Comparison of ENCODE assay signal across 8 cellular contexts in genomic region chr20:62088258-62089127, GRCh38. TPM values are rescaled to one million over a fixed set of nuclear protein-coding genes. Genes with fewer than 3 reads are reported as not detected.
DNase-seq lines count a peak whose midpoint lies in the region; ATAC-seq and TF ChIP-seq lines count a peak whose summit lies in the region.

No MANE protein-coding gene starts in this region.

- intact Hi-C loops in cardiac septum (cut with DNase I) (no loop called here), CD14-positive monocyte (cut with micrococcal nuclease) (no loop called here)

- no peak overlapping the region for H3K27ac ChIP-seq in foreskin keratinocyte

- peak; percentile 95 for DNase-seq in A172 (ENCODE audit: low spot score)
- peak; percentile 96 for DNase-seq in H4 (ENCODE audit: low spot score)
- peak; percentile 92 to 96 for DNase-seq in SW 1271 (lab: John Stamatoyannopoulos, UW)
- DNase-seq in foreskin keratinocyte = peak; percentile 69 to 78
- DNase-seq in RPMI8226 = no peak
- DNase-seq in cardiac septum (ENCODE audit: low spot score) = no peak
- DNase-seq in CD14-positive monocyte (ENCODE audit: low spot score) = no peak

- peaks cover 2 to 18% (median 11%) of the 10 kb centered on the region in 7 donors for H3K9me3 Mint-ChIP-seq in CD14-positive monocyte

- H3K36me3 Mint-ChIP-seq in CD14-positive monocyte = no peaks in the 10 kb centered on the region

- H3K27ac Mint-ChIP-seq in CD14-positive monocyte = no peak overlapping the region

- no peaks in the 10 kb centered on the region for H3K4me1 ChIP-seq in foreskin keratinocyte

- TF ChIP-seq CTCF in foreskin keratinocyte (conservative IDR thresholded peaks at IDR 0.05) (no peak), CD14-positive monocyte (IDR thresholded peaks at IDR 0.05) (no peak)

- H3K27me3 ChIP-seq in foreskin keratinocyte = peaks cover 2% of the 10 kb centered on the region

- ATAC-seq in foreskin keratinocyte = peak; percentile 86
- no peak for ATAC-seq in GM18505 (IDR thresholded peaks at IDR 0.05; ENCODE audit: unreplicated experiment)

- no peak overlapping the region for H3K4me3 Mint-ChIP-seq in CD14-positive monocyte

- no peak for TF ChIP-seq POLR2A in GM18505 (IDR thresholded peaks at IDR 0.05; ENCODE audit: borderline replicate concordance, extremely low read depth, insufficient read depth, insufficient read length)

- H3K4me1 Mint-ChIP-seq in CD14-positive monocyte = no peaks in the 10 kb centered on the region

- peaks cover 4 to 12% (median 6%) of the 10 kb centered on the region in 3 donors for H3K27me3 Mint-ChIP-seq in CD14-positive monocyte (ENCODE audit: low read depth in 3 of 3)

RNA-seq across cellular contexts. Expression of gene TAF4, which starts 22.8 kb away (rescaled TPM):
- total RNA-seq in A172 (2014; rRNA removed; shearing (Covaris generic)) = 5.1 TPM in 2 replicates
- 2.0 and 4.9 TPM in 2 replicates for total RNA-seq in H4 (2014; rRNA removed; shearing (Covaris generic))
- total RNA-seq in foreskin keratinocyte (7.2 and 9.0 TPM in 2 replicates), cardiac septum (13.6 TPM)
- polyA plus RNA-seq in foreskin keratinocyte (3.0 and 3.2 TPM in 2 replicates), CD14-positive monocyte (under 1 TPM; 0.48 to 0.99 TPM)

RNA-seq across cellular contexts. Expression of gene LSM14B, which starts 33.8 kb away (rescaled TPM):
- total RNA-seq in A172 (2014; rRNA removed; shearing (Covaris generic)) = 45.6 and 55.0 TPM in 2 replicates
- 29.3 and 36.7 TPM in 2 replicates for total RNA-seq in H4 (2014; rRNA removed; shearing (Covaris generic))
- total RNA-seq in foreskin keratinocyte = 24.6 and 24.8 TPM in 2 replicates
- 17.5 and 18.1 TPM in 2 replicates for polyA plus RNA-seq in foreskin keratinocyte
- 51.0 TPM for total RNA-seq in cardiac septum
- 1 to 10 TPM; 1.0 to 1.4 TPM for polyA plus RNA-seq in CD14-positive monocyte

RNA-seq across cellular contexts. Expression of gene PSMA7, which starts 54.7 kb away (rescaled TPM):
- total RNA-seq in A172 (2014; rRNA removed; shearing (Covaris generic)) = 837 and 1,013 TPM in 2 replicates
- 694 and 771 TPM in 2 replicates for total RNA-seq in H4 (2014; rRNA removed; shearing (Covaris generic))
- total RNA-seq in foreskin keratinocyte (365 and 371 TPM in 2 replicates), cardiac septum (198 TPM)
- polyA plus RNA-seq in foreskin keratinocyte (474 and 475 TPM in 2 replicates), CD14-positive monocyte (100 to 1,000 TPM; 527 to 668 TPM)

RNA-seq across cellular contexts. Expression of gene SS18L1, which starts 55.1 kb away (rescaled TPM):
- 8.5 and 11.6 TPM in 2 replicates for total RNA-seq in A172 (2014; rRNA removed; shearing (Covaris generic))
- 3.3 TPM in 2 replicates for total RNA-seq in H4 (2014; rRNA removed; shearing (Covaris generic))
- total RNA-seq in foreskin keratinocyte = 7.7 and 8.1 TPM in 2 replicates
- polyA plus RNA-seq in foreskin keratinocyte = 3.1 and 3.6 TPM in 2 replicates
- total RNA-seq in cardiac septum = 8.0 TPM
- polyA plus RNA-seq in CD14-positive monocyte = 1 to 10 TPM in 1 of 2 donors, under 1 TPM in 1; 0.75 to 1.1 TPM

Comparison
In these comparisons a context has a peak if more than half of its experiments do, and no peak if none do; other contexts are left out.
1. DNase-seq: peak in A172 (single experiment), H4 (single experiment), SW 1271 (2 of 2) and foreskin keratinocyte (2 of 2); none in RPMI8226 (single experiment), cardiac septum (single experiment) and CD14-positive monocyte (single experiment).